Comparison of ENCODE assay signal across 13 cellular contexts in genomic region chr1:26156285-26157038, GRCh38. TPM values are rescaled to one million over a fixed set of nuclear protein-coding genes. Genes with fewer than 3 reads are reported as not detected.
DNase-seq lines count a peak whose midpoint lies in the region; FAIRE-seq and TF ChIP-seq lines count a peak whose summit lies in the region.
"Had no signal": no experiment of that assay in that cellular context is flagged by ENCODE, and none has a peak within 500 bp of the region (broad histone marks: within the 10 kb centered on the region; RNA-seq: fewer than 3 reads in every experiment).

No MANE protein-coding gene starts in this region.

- no peak for TF ChIP-seq CTCF in H1 (IDR thresholded peaks at IDR 0.05; ENCODE audit: control extremely low read depth in 1 of 3, insufficient read depth in 1 of 3, low read depth in 1 of 3, low read length in 3 of 3)
- TF ChIP-seq CTCF in brain microvascular endothelial cell (IDR thresholded peaks at IDR 0.05; ENCODE audit: low read depth, low read length, missing control alignments), result no peak
- TF ChIP-seq CTCF in colonic mucosa (IDR thresholded peaks at IDR 0.05), result no peak
- no peak for TF ChIP-seq CTCF in osteoblast (IDR thresholded peaks at IDR 0.05; ENCODE audit: extremely low read depth, low read depth, low read length)
- no peak for TF ChIP-seq CTCF in GM20000 (IDR thresholded peaks at IDR 0.05; ENCODE audit: extremely low read depth, missing control alignments)

- H3K9ac ChIP-seq in HUES64 (ENCODE audit: low read depth, low read length), result no peak overlapping the region
- no peak overlapping the region for H3K9ac ChIP-seq in H1 (replicated peaks in 1 of 4; ENCODE audit: extremely low read depth in 1 of 4, low read depth in 3 of 4, low read length in 3 of 4)
- no peak overlapping the region for H3K9ac ChIP-seq in colonic mucosa (ENCODE audit: low read depth in 2 of 2, low read length in 2 of 2)

- no peaks in the 10 kb centered on the region for H3K79me2 ChIP-seq in H1 (ENCODE audit: control insufficient read depth in 1 of 2, insufficient read depth in 2 of 2, low read length in 2 of 2)
- no peaks in the 10 kb centered on the region for H3K79me2 ChIP-seq in osteoblast (ENCODE audit: insufficient read depth, low read length)

- H2BK20ac ChIP-seq in H1 (ENCODE audit: low read length), result no peak overlapping the region

- H3K4me1 ChIP-seq in HUES64 (ENCODE audit: insufficient read depth, low read length), result peaks cover 43% of the 10 kb centered on the region
- peaks cover 14 to 51% (median 30%) of the 10 kb centered on the region in 4 experiments for H3K4me1 ChIP-seq in H1 (replicated peaks in 1 of 4; ENCODE audit: control insufficient read depth in 3 of 4, insufficient read depth in 4 of 4, low read length in 3 of 4)
- H3K4me1 ChIP-seq in colonic mucosa, result peaks cover 4% of the 10 kb centered on the region
- no peaks in the 10 kb centered on the region for H3K4me1 ChIP-seq in osteoblast (ENCODE audit: insufficient read depth, low read length)

- H3K27ac ChIP-seq in HUES64 (ENCODE audit: low read depth, low read length) (no peak overlapping the region), H1 (ENCODE audit: low read depth, low read length) (no peak overlapping the region), brain microvascular endothelial cell (no peak overlapping the region), colonic mucosa (no peak overlapping the region), osteoblast (ENCODE audit: low read depth, low read length) (no peak overlapping the region)

- no peak overlapping the region for H2BK12ac ChIP-seq in H1 (ENCODE audit: low read depth, low read length)

- H4K5ac ChIP-seq in H1 (ENCODE audit: insufficient read length, low read depth, low read length), result no peak overlapping the region

- H4K8ac ChIP-seq in H1 (ENCODE audit: extremely low read depth, insufficient read depth, low read length), result no peak overlapping the region

- H3K36me3 ChIP-seq in HUES64 (ENCODE audit: insufficient read depth, low read length), result no peaks in the 10 kb centered on the region
- no peaks in the 10 kb centered on the region for H3K36me3 ChIP-seq in H1 (ENCODE audit: control insufficient read depth in 2 of 4, insufficient read depth in 4 of 4, low read length in 3 of 4)
- H3K36me3 ChIP-seq in brain microvascular endothelial cell (replicated peaks), result no peaks in the 10 kb centered on the region
- no peaks in the 10 kb centered on the region for H3K36me3 ChIP-seq in colonic mucosa
- H3K36me3 ChIP-seq in osteoblast (ENCODE audit: insufficient read depth, low read length), result no peaks in the 10 kb centered on the region

- TF ChIP-seq EP300 in H1 (IDR thresholded peaks at IDR 0.05; ENCODE audit: borderline replicate concordance in 1 of 2, low read depth in 2 of 2, low read length in 2 of 2), result no peak

- no peak overlapping the region for H2AFZ ChIP-seq in H1 (ENCODE audit: low read length)
- no peak overlapping the region for H2AFZ ChIP-seq in osteoblast (ENCODE audit: low read length)

- H3K27me3 ChIP-seq in HUES64 (ENCODE audit: insufficient read depth, low read length) (peaks cover 100% of the 10 kb centered on the region), H1 (replicated peaks in 1 of 4; ENCODE audit: control insufficient read depth in 3 of 4, extremely low read depth in 1 of 4, insufficient read depth in 3 of 4, low read length in 3 of 4) (peaks cover 34 to 81% (median 73%) of the 10 kb centered on the region in 4 experiments), brain microvascular endothelial cell (replicated peaks) (peaks cover 9% of the 10 kb centered on the region), colonic mucosa (no peaks in the 10 kb centered on the region), osteoblast (ENCODE audit: insufficient read depth, low read length) (peaks cover 35% of the 10 kb centered on the region)

- no peaks in the 10 kb centered on the region for H3K79me1 ChIP-seq in H1 (ENCODE audit: low read depth, low read length)

- H3K4me3 ChIP-seq in HUES64 (ENCODE audit: low read length) (peak overlapping the region; percentile 41), H1 (ENCODE audit: extremely low read depth in 1 of 4, insufficient read depth in 2 of 4, low read depth in 3 of 4, low read length in 4 of 4) (peak overlapping the region in 3 of 4 experiments; percentile 35 to 52 (median 42); a peak in 6 of 8 replicates), brain microvascular endothelial cell (ENCODE audit: low read depth, low read length) (no peak overlapping the region), colonic mucosa (no peak overlapping the region), osteoblast (ENCODE audit: insufficient read depth, low read length) (no peak overlapping the region)

- no peak for FAIRE-seq in H1 (lab: Jason Lieb, UNC)

- H4K20me1 ChIP-seq in H1 (replicated peaks in 1 of 2; ENCODE audit: control insufficient read depth in 1 of 2, insufficient read depth in 2 of 2, low read length in 2 of 2) (peaks cover 10 to 11% of the 10 kb centered on the region in 2 experiments), osteoblast (ENCODE audit: insufficient read depth, low read length) (no peaks in the 10 kb centered on the region)

- in situ Hi-C loops in brain microvascular endothelial cell (cut with HindIII; ENCODE audit: low pct_ligation_motif_present, low sequenced_read_pairs), result no loop called here

- WGBS in HUES64, result 6% methylated on average over 12 of the region's 12 CpGs
- 18% methylated on average over 10 of the region's 12 CpGs; no CpG with 5 or more reads in 1 of the 2 experiments for WGBS in H1 (ENCODE audit: extremely low coverage in 1 of 2, insufficient coverage in 1 of 2, insufficient read length in 1 of 2, insufficient replicate concordance in 2 of 2, low coverage in 1 of 2, low lambda C conversion rate in 2 of 2, missing lambda C conversion rate in 1 of 2), 2 experiments

- no peak overlapping the region for H2BK120ac ChIP-seq in H1 (replicated peaks; ENCODE audit: low read depth, low read length)

- no peak for TF ChIP-seq RAD21 in H1 (IDR thresholded peaks at IDR 0.05 in 1 of 2, conservative IDR thresholded peaks at IDR 0.05 in 1 of 2; ENCODE audit: low read depth in 2 of 2, low read length in 2 of 2)

- DNase-seq in AG08395 (ENCODE audit: low spot score), result peak; percentile 5
- DNase-seq in H1 (ENCODE audit: low read depth in 1 of 2, low spot score in 2 of 2), result peak in 1 of 2 experiments; percentile 76
- peak; percentile 59 for DNase-seq in mesenteric fat pad (ENCODE audit: low spot score)
- DNase-seq in brain microvascular endothelial cell, result no peak
- DNase-seq in colonic mucosa, result no peak
- DNase-seq in osteoblast (ENCODE audit: insufficient read length, low spot score, missing footprints), result no peak
- no peak for DNase-seq in GM20000 (ENCODE audit: low spot score)
- DNase-seq: activated gamma-delta T cell treated with Interleukin-2 at 50 U/mL for 16 hours; NCI-H1048; stimulated activated CD4-positive, alpha-beta T cell treated with anti-CD3 and anti-CD28 coated beads, Interleukin-4, amount 100 ng/mL, for 4 hours had no signal

- no peak overlapping the region for H4K91ac ChIP-seq in H1 (replicated peaks; ENCODE audit: insufficient read length, low read length)

- POLR2A ChIA-PET in H1 (lab: Charles Lee; ENCODE audit: partially characterized antibody), result interaction anchor here (0.6 to 2.5 kb wide), 8 partner anchors 11 to 280 kb away, joined by 3 to 6 read pairs (median 3); partner anchors contain the start of genes CNKSR1, SH3BGRL3 and ZNF593

- H3K18ac ChIP-seq in H1 (ENCODE audit: extremely low read depth, low read length), result no peak overlapping the region

- H3K56ac ChIP-seq in H1 (replicated peaks; ENCODE audit: insufficient read length, low read depth, low read length), result no peak overlapping the region

- no peak overlapping the region for H2BK15ac ChIP-seq in H1 (ENCODE audit: low read length)

- intact Hi-C loops in colonic mucosa (cut with DNase I), result no loop called here

- H3K4me2 ChIP-seq in H1 (ENCODE audit: insufficient read depth in 1 of 2, low read depth in 2 of 2, low read length in 2 of 2) (peak overlapping the region; percentile 74 to 80), osteoblast (ENCODE audit: insufficient read depth, low read length) (no peak overlapping the region)

- no peak overlapping the region for H3K23ac ChIP-seq in H1 (ENCODE audit: insufficient read length)

- no peak overlapping the region for H2BK5ac ChIP-seq in H1 (ENCODE audit: low read depth, low read length)

- no peak overlapping the region for H3K4ac ChIP-seq in H1 (replicated peaks; ENCODE audit: insufficient read length, low read depth, low read length)

- CTCF ChIA-PET in H1 (lab: Charles Lee; ENCODE audit: partially characterized antibody), result interaction anchor here (0.7 to 6.0 kb wide), 12 partner anchors 9 to 110 kb away, joined by 3 to 47 read pairs (median 5); partner anchors contain the start of genes C1orf232, CEP85, CNKSR1 and SLC30A2

- H2AK5ac ChIP-seq in H1 (ENCODE audit: low read depth, low read length), result no peak overlapping the region

- H3K9me3 ChIP-seq in HUES64 (ENCODE audit: insufficient read depth, low read depth, low read length) (no peaks in the 10 kb centered on the region), H1 (ENCODE audit: insufficient read depth in 2 of 2, low read depth in 1 of 2, low read length in 1 of 2) (no peaks in the 10 kb centered on the region), colonic mucosa (no peaks in the 10 kb centered on the region), osteoblast (ENCODE audit: low read depth, low read length) (no peaks in the 10 kb centered on the region)
- H3K9me3 ChIP-seq: Caco-2 had no signal

- no peak for TF ChIP-seq POLR2A in H1 (IDR thresholded peaks at IDR 0.05; ENCODE audit: control extremely low read depth in 1 of 2, low read depth in 2 of 2, low read length in 2 of 2)

- H3K14ac ChIP-seq in H1 (ENCODE audit: insufficient read length), result no peak overlapping the region

- H3K23me2 ChIP-seq in H1 (ENCODE audit: low read depth, low read length), result peaks cover 13% of the 10 kb centered on the region

RNA-seq across cellular contexts. Expression of gene FAM110D, which starts 2.4 kb away (rescaled TPM):
- polyA plus RNA-seq in HUES64 (2013, experiment 1 of 2), result 0.75 TPM
- polyA plus RNA-seq in HUES64 (2013, experiment 2 of 2), result 1.0 TPM
- total RNA-seq in H1 (2021; fragmentation: NEBNext Ultra II Directional; extraction: Animal tissue kit (Norgen Biotek cat#: 25700)), result 0.46 and 0.48 TPM in 2 replicates
- polyA plus RNA-seq in H1 (2011; rRNA removed), result 0.20 and 0.21 TPM in 2 replicates
- 0.28 TPM for polyA plus RNA-seq in H1 (2011; cell fraction: cytosol; rRNA removed)
- polyA plus RNA-seq in H1 (2011; cell fraction: nucleus; rRNA removed), result 0.14 TPM
- polyA plus RNA-seq in H1 (2012, experiment 1 of 2), result 0.23 to 0.47 TPM (median 0.36 TPM) in 4 replicates
- polyA plus RNA-seq in H1 (2012, experiment 2 of 2), result 0.31 TPM
- 0.34 TPM for polyA plus RNA-seq in H1 (2013, experiment 1 of 2)
- polyA plus RNA-seq in H1 (2013, experiment 2 of 2), result 0.35 TPM
- 0.13 TPM in 1 of 2 replicates, not detected in the other for polyA minus RNA-seq in H1 (2011; rRNA and poly(A)+ RNA removed)
- not detected for polyA minus RNA-seq in H1 (2011; cell fraction: cytosol; rRNA and poly(A)+ RNA removed)
- polyA minus RNA-seq in H1 (2011; cell fraction: nucleus; rRNA and poly(A)+ RNA removed), result 0.20 TPM
- 6.3 TPM for total RNA-seq in mesenteric fat pad
- 1 to 10 TPM in 1 of 2 donors, under 1 TPM in 1; 0.57 to 1.1 TPM for total RNA-seq in colonic mucosa
- total RNA-seq in osteoblast, result not detected in 2 replicates
- total RNA-seq: T-helper 1 cell treated with Interleukin-12 subunit alpha and Interleukin-12 subunit beta and Interleukin-4 antibody, amounts not matched to agents 30 ng/mL and 1 ng/mL, for 36 hours had no signal

RNA-seq across cellular contexts. Expression of gene C1orf232, which starts 12.3 kb away (rescaled TPM):
- polyA plus RNA-seq in HUES64 (2013, experiment 1 of 2), result not detected
- not detected for polyA plus RNA-seq in HUES64 (2013, experiment 2 of 2)
- not detected in 2 replicates for total RNA-seq in H1 (2021; fragmentation: NEBNext Ultra II Directional; extraction: Animal tissue kit (Norgen Biotek cat#: 25700))
- not detected in 2 replicates for polyA plus RNA-seq in H1 (2011; rRNA removed)
- not detected for polyA plus RNA-seq in H1 (2011; cell fraction: cytosol; rRNA removed)
- not detected for polyA plus RNA-seq in H1 (2011; cell fraction: nucleus; rRNA removed)
- polyA plus RNA-seq in H1 (2012, experiment 1 of 2), result not detected in 4 replicates
- not detected for polyA plus RNA-seq in H1 (2012, experiment 2 of 2)
- polyA plus RNA-seq in H1 (2013, experiment 1 of 2), result not detected
- not detected for polyA plus RNA-seq in H1 (2013, experiment 2 of 2)
- polyA minus RNA-seq in H1 (2011; rRNA and poly(A)+ RNA removed), result not detected in 2 replicates
- not detected for polyA minus RNA-seq in H1 (2011; cell fraction: cytosol; rRNA and poly(A)+ RNA removed)
- polyA minus RNA-seq in H1 (2011; cell fraction: nucleus; rRNA and poly(A)+ RNA removed), result not detected
- total RNA-seq in mesenteric fat pad, result not detected
- not detected for total RNA-seq in colonic mucosa
- not detected in 2 replicates for total RNA-seq in osteoblast
- total RNA-seq: Caco-2; T-helper 1 cell treated with Interleukin-12 subunit alpha and Interleukin-12 subunit beta and Interleukin-4 antibody, amounts not matched to agents 30 ng/mL and 1 ng/mL, for 36 hours had no signal

RNA-seq across cellular contexts. Expression of gene ZNF593, which starts 13.2 kb away (rescaled TPM):
- 31.0 TPM for polyA plus RNA-seq in HUES64 (2013, experiment 1 of 2)
- polyA plus RNA-seq in HUES64 (2013, experiment 2 of 2), result 30.1 TPM
- total RNA-seq in H1 (2021; fragmentation: NEBNext Ultra II Directional; extraction: Animal tissue kit (Norgen Biotek cat#: 25700)), result 38.2 and 40.2 TPM in 2 replicates
- 68.0 and 112 TPM in 2 replicates for polyA plus RNA-seq in H1 (2011; rRNA removed)
- 65.2 TPM for polyA plus RNA-seq in H1 (2011; cell fraction: cytosol; rRNA removed)
- 68.8 TPM for polyA plus RNA-seq in H1 (2011; cell fraction: nucleus; rRNA removed)
- polyA plus RNA-seq in H1 (2012, experiment 1 of 2), result 30.0 to 45.2 TPM (median 40.4 TPM) in 4 replicates
- polyA plus RNA-seq in H1 (2012, experiment 2 of 2), result 44.4 TPM
- polyA plus RNA-seq in H1 (2013, experiment 1 of 2), result 43.1 TPM
- polyA plus RNA-seq in H1 (2013, experiment 2 of 2), result 43.4 TPM
- 3.6 and 9.2 TPM in 2 replicates for polyA minus RNA-seq in H1 (2011; rRNA and poly(A)+ RNA removed)
- polyA minus RNA-seq in H1 (2011; cell fraction: cytosol; rRNA and poly(A)+ RNA removed), result 21.4 TPM
- 19.9 TPM for polyA minus RNA-seq in H1 (2011; cell fraction: nucleus; rRNA and poly(A)+ RNA removed)
- total RNA-seq in mesenteric fat pad, result 32.7 TPM
- 10 to 100 TPM; 22.0 to 47.7 TPM for total RNA-seq in colonic mucosa
- total RNA-seq in osteoblast, result 21.2 and 29.0 TPM in 2 replicates

RNA-seq across cellular contexts. Expression of gene ZNF593OS, which starts 15.2 kb away (rescaled TPM):
- not detected for polyA plus RNA-seq in HUES64 (2013, experiment 1 of 2)
- not detected for polyA plus RNA-seq in HUES64 (2013, experiment 2 of 2)
- not detected in 2 replicates for total RNA-seq in H1 (2021; fragmentation: NEBNext Ultra II Directional; extraction: Animal tissue kit (Norgen Biotek cat#: 25700))
- polyA plus RNA-seq in H1 (2011; rRNA removed), result not detected in 2 replicates
- not detected for polyA plus RNA-seq in H1 (2011; cell fraction: cytosol; rRNA removed)
- not detected for polyA plus RNA-seq in H1 (2011; cell fraction: nucleus; rRNA removed)
- 1.1 to 1.8 TPM (median 1.5 TPM) in 4 replicates for polyA plus RNA-seq in H1 (2012, experiment 1 of 2)
- polyA plus RNA-seq in H1 (2012, experiment 2 of 2), result 1.3 TPM
- 0.06 TPM for polyA plus RNA-seq in H1 (2013, experiment 1 of 2)
- not detected for polyA plus RNA-seq in H1 (2013, experiment 2 of 2)
- not detected in 2 replicates for polyA minus RNA-seq in H1 (2011; rRNA and poly(A)+ RNA removed)
- polyA minus RNA-seq in H1 (2011; cell fraction: cytosol; rRNA and poly(A)+ RNA removed), result not detected
- not detected for polyA minus RNA-seq in H1 (2011; cell fraction: nucleus; rRNA and poly(A)+ RNA removed)
- total RNA-seq in mesenteric fat pad, result not detected
- total RNA-seq in colonic mucosa, result not detected
- not detected in 2 replicates for total RNA-seq in osteoblast
- total RNA-seq: T-helper 1 cell treated with Interleukin-12 subunit alpha and Interleukin-12 subunit beta and Interleukin-4 antibody, amounts not matched to agents 30 ng/mL and 1 ng/mL, for 36 hours had no signal

RNA-seq across cellular contexts. Expression of gene CNKSR1, which starts 20.8 kb away (rescaled TPM):
- 4.5 TPM for polyA plus RNA-seq in HUES64 (2013, experiment 1 of 2)
- 6.7 TPM for polyA plus RNA-seq in HUES64 (2013, experiment 2 of 2)
- total RNA-seq in H1 (2021; fragmentation: NEBNext Ultra II Directional; extraction: Animal tissue kit (Norgen Biotek cat#: 25700)), result 13.0 and 14.5 TPM in 2 replicates
- 13.9 and 20.9 TPM in 2 replicates for polyA plus RNA-seq in H1 (2011; rRNA removed)
- 13.7 TPM for polyA plus RNA-seq in H1 (2011; cell fraction: cytosol; rRNA removed)
- polyA plus RNA-seq in H1 (2011; cell fraction: nucleus; rRNA removed), result 51.9 TPM
- 15.3 to 22.8 TPM (median 18.2 TPM) in 4 replicates for polyA plus RNA-seq in H1 (2012, experiment 1 of 2)
- 19.1 TPM for polyA plus RNA-seq in H1 (2012, experiment 2 of 2)
- polyA plus RNA-seq in H1 (2013, experiment 1 of 2), result 8.6 TPM
- polyA plus RNA-seq in H1 (2013, experiment 2 of 2), result 6.8 TPM
- polyA minus RNA-seq in H1 (2011; rRNA and poly(A)+ RNA removed), result 10.4 and 12.2 TPM in 2 replicates
- 9.7 TPM for polyA minus RNA-seq in H1 (2011; cell fraction: cytosol; rRNA and poly(A)+ RNA removed)
- polyA minus RNA-seq in H1 (2011; cell fraction: nucleus; rRNA and poly(A)+ RNA removed), result 19.8 TPM
- total RNA-seq in mesenteric fat pad (1.7 TPM), colonic mucosa (10 to 100 TPM; 35.3 to 46.8 TPM), osteoblast (under 0.01 TPM in 1 of 2 replicates, not detected in the other)

Comparison
In these comparisons a context has a peak if more than half of its experiments do, and no peak if none do; other contexts are left out.
1. DNase-seq: peak in AG08395 (single experiment) and mesenteric fat pad (single experiment); none in brain microvascular endothelial cell (single experiment), colonic mucosa (single experiment), osteoblast (single experiment) and GM20000 (single experiment).
2. H3K4me3 ChIP-seq: peak in HUES64 (single experiment) and H1 (3 of 4); none in brain microvascular endothelial cell (single experiment), colonic mucosa (single experiment) and osteoblast (single experiment).